ENCODE assay signal across 24 cellular contexts in the genomic region with DNA sequence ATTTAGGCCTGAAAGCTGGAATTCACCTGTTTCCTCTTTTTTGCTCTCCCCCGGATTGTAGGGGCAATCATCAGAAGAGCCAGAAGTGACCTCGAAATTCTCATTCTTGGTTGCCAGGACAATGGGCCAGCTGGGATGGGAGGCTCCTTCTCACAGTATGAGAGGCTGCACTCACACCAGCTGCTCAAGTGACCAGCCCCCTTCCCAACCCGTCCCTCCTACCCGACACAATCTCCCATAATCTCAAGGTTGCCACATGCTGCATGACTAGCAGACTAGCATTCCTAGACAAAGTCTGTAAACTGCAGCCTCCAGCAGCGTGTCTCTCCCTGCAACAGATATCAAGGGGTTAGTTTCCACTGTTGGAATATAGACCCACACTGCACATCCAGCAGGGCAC.
DNase-seq lines count a peak whose midpoint lies in the region; ATAC-seq, FAIRE-seq and TF ChIP-seq lines count a peak whose summit lies in the region.
"Had no signal": no experiment of that assay in that cellular context is flagged by ENCODE, and none has a peak within 500 bp of the region (broad histone marks: within the 10 kb centered on the region; RNA-seq: fewer than 3 reads in every experiment).

No MANE protein-coding gene starts in this region.

- H2AK5ac ChIP-seq in H1 (ENCODE audit: low read depth, low read length) (no peak overlapping the region), mesendoderm (ENCODE audit: low read length) (no peak overlapping the region)

- no peak for FAIRE-seq in H1 (lab: Jason Lieb, UNC)

- no peak for TF ChIP-seq RAD21 in H1 (IDR thresholded peaks at IDR 0.05 in 1 of 2, conservative IDR thresholded peaks at IDR 0.05 in 1 of 2; ENCODE audit: low read depth in 2 of 2, low read length in 2 of 2)

- POLR2A ChIA-PET in H1 (lab: Charles Lee; ENCODE audit: partially characterized antibody) = no interaction called here
- POLR2A ChIA-PET in naive thymus-derived CD4-positive, alpha-beta T cell (lab: Charles Lee) = no interaction called here

- H3K4ac ChIP-seq in H1 (replicated peaks; ENCODE audit: insufficient read length, low read depth, low read length) = no peak overlapping the region
- H3K4ac ChIP-seq in mesendoderm (ENCODE audit: low read depth, low read length) = no peak overlapping the region

- no peak for ATAC-seq in natural killer cell treated with Interleukin-12 subunit alpha and Interleukin-12 subunit beta and Interleukin-15 and Interleukin-18, amount 100 ng/mL, for 72 hours
- ATAC-seq in natural killer cell = no peak
- ATAC-seq in naive thymus-derived CD4-positive, alpha-beta T cell = no peak
- ATAC-seq: Right ventricle myocardium inferior had no signal

- no peaks in the 10 kb centered on the region for H4K20me1 ChIP-seq in H1 (replicated peaks in 1 of 2; ENCODE audit: control insufficient read depth in 1 of 2, insufficient read depth in 2 of 2, low read length in 2 of 2)

- TF ChIP-seq POLR2A in H1 (IDR thresholded peaks at IDR 0.05; ENCODE audit: control extremely low read depth in 1 of 2, low read depth in 2 of 2, low read length in 2 of 2) = no peak

- H3K4me1 ChIP-seq in H1 (replicated peaks in 1 of 4; ENCODE audit: control insufficient read depth in 3 of 4, insufficient read depth in 4 of 4, low read length in 3 of 4) (no peaks in the 10 kb centered on the region), mesendoderm (ENCODE audit: control insufficient read depth, low read depth, low read length) (no peaks in the 10 kb centered on the region)
- no peaks in the 10 kb centered on the region for H3K4me1 ChIP-seq in naive thymus-derived CD4-positive, alpha-beta T cell (ENCODE audit: control insufficient read depth in 2 of 2, insufficient read depth in 2 of 2, low read length in 2 of 2)
- H3K4me1 ChIP-seq: SJCRH30 had no signal

- intact Hi-C loops in natural killer cell (cut with micrococcal nuclease) = no loop called here
- intact Hi-C loops in naive thymus-derived CD4-positive, alpha-beta T cell (cut with micrococcal nuclease) = no loop called here

- H3K27ac ChIP-seq in H1 (ENCODE audit: low read depth, low read length) = no peak overlapping the region
- H3K27ac ChIP-seq in mesendoderm (ENCODE audit: low read depth, low read length) = no peak overlapping the region
- no peak overlapping the region for H3K27ac ChIP-seq in naive thymus-derived CD4-positive, alpha-beta T cell (ENCODE audit: low read depth, low read length)
- H3K27ac ChIP-seq: PC-9, SJCRH30 had no signal

- H4K8ac ChIP-seq in H1 (ENCODE audit: extremely low read depth, insufficient read depth, low read length) = no peak overlapping the region
- no peak overlapping the region for H4K8ac ChIP-seq in mesendoderm (ENCODE audit: low read depth, low read length)

- H2BK20ac ChIP-seq in H1 (ENCODE audit: low read length) = no peak overlapping the region

- H3K9me3 Mint-ChIP-seq in natural killer cell treated with Interleukin-12 subunit alpha and Interleukin-12 subunit beta and Interleukin-15 and Interleukin-18, amount 100 ng/mL, for 72 hours = no peaks in the 10 kb centered on the region
- H3K9me3 Mint-ChIP-seq in natural killer cell = no peaks in the 10 kb centered on the region
- peaks cover 0 to 3% (median 0%) of the 10 kb centered on the region in 11 donors for H3K9me3 Mint-ChIP-seq in naive thymus-derived CD4-positive, alpha-beta T cell

- TF ChIP-seq EP300 in H1 (IDR thresholded peaks at IDR 0.05; ENCODE audit: borderline replicate concordance in 1 of 2, low read depth in 2 of 2, low read length in 2 of 2) = no peak

- peak overlapping the region; percentile 35; the same call in 1 of the 2 replicates for H2AFZ ChIP-seq in H1 (ENCODE audit: low read length)
- H2AFZ ChIP-seq: PC-9 had no signal

- no peaks in the 10 kb centered on the region for H3K27me3 ChIP-seq in H1 (replicated peaks in 1 of 4; ENCODE audit: control insufficient read depth in 3 of 4, extremely low read depth in 1 of 4, insufficient read depth in 3 of 4, low read length in 3 of 4)
- no peaks in the 10 kb centered on the region for H3K27me3 ChIP-seq in mesendoderm (ENCODE audit: insufficient read depth, low read length, poor library complexity)
- H3K27me3 ChIP-seq in naive thymus-derived CD4-positive, alpha-beta T cell (ENCODE audit: control insufficient read depth in 2 of 2, insufficient read depth in 2 of 2, low read length in 2 of 2) = no peaks in the 10 kb centered on the region
- H3K27me3 ChIP-seq: SJCRH30 had no signal

- DNase-seq in natural killer cell treated with Interleukin-12 subunit alpha and Interleukin-12 subunit beta and Interleukin-15 and Interleukin-18, amount 100 ng/mL, for 72 hours (ENCODE audit: low spot score) = no peak
- DNase-seq in natural killer cell (no peak), H1 (ENCODE audit: low read depth in 1 of 2, low spot score in 2 of 2) (no peak), mesendoderm (peak; percentile 22), NAMALWA (ENCODE audit: low spot score) (no peak), iPS-NIHi11 (ENCODE audit: low spot score) (no peak), NCI-H526 treated with DMSO at 0.1 percent for 48 hours (lab: John Stamatoyannopoulos, UW) (no peak)
- DNase-seq in naive thymus-derived CD4-positive, alpha-beta T cell = no peak
- DNase-seq: 8988T, ACHN, DMS153, DND-41, H9, IMR-90, NCI-H1092 treated with DMSO at 0.1 percent for 48 hours, NCI-H1436, NCI-H187, NCI-H2171 treated with DMSO at 0.1 percent for 48 hours, NCI-H345, NCI-H510A treated with DMSO at 0.1 percent for 48 hours, NCI-H748 treated with DMSO at 0.1 percent for 48 hours, PC-9, SJCRH30 had no signal

- H3K56ac ChIP-seq in H1 (replicated peaks; ENCODE audit: insufficient read length, low read depth, low read length) (no peak overlapping the region), mesendoderm (ENCODE audit: low read length) (no peak overlapping the region)

- H3K9ac ChIP-seq in H1 (replicated peaks in 1 of 4; ENCODE audit: extremely low read depth in 1 of 4, low read depth in 3 of 4, low read length in 3 of 4) (no peak overlapping the region), mesendoderm (ENCODE audit: low read length) (no peak overlapping the region)

- no peaks in the 10 kb centered on the region for H3K9me3 ChIP-seq in H1 (ENCODE audit: insufficient read depth in 2 of 2, low read depth in 1 of 2, low read length in 1 of 2)
- H3K9me3 ChIP-seq in naive thymus-derived CD4-positive, alpha-beta T cell (ENCODE audit: control insufficient read depth in 2 of 3, low read length in 3 of 3) = no peaks in the 10 kb centered on the region
- H3K9me3 ChIP-seq: SJCRH30 had no signal

- H2BK5ac ChIP-seq in H1 (ENCODE audit: low read depth, low read length) (no peak overlapping the region), mesendoderm (ENCODE audit: low read length) (no peak overlapping the region)

- no peaks in the 10 kb centered on the region for H3K36me3 Mint-ChIP-seq in natural killer cell treated with Interleukin-12 subunit alpha and Interleukin-12 subunit beta and Interleukin-15 and Interleukin-18, amount 100 ng/mL, for 72 hours
- no peaks in the 10 kb centered on the region for H3K36me3 Mint-ChIP-seq in natural killer cell
- H3K36me3 Mint-ChIP-seq in naive thymus-derived CD4-positive, alpha-beta T cell = no peaks in the 10 kb centered on the region

- TF ChIP-seq CTCF in natural killer cell (IDR thresholded peaks at IDR 0.05) (no peak), H1 (IDR thresholded peaks at IDR 0.05; ENCODE audit: control extremely low read depth in 1 of 3, insufficient read depth in 1 of 3, low read depth in 1 of 3, low read length in 3 of 3) (no peak)

- H3K14ac ChIP-seq in H1 (ENCODE audit: insufficient read length) = no peak overlapping the region

- H3K27me3 Mint-ChIP-seq in natural killer cell treated with Interleukin-12 subunit alpha and Interleukin-12 subunit beta and Interleukin-15 and Interleukin-18, amount 100 ng/mL, for 72 hours = peaks cover 0 to 3% of the 10 kb centered on the region in 2 donors
- peaks cover 0 to 3% of the 10 kb centered on the region in 2 donors for H3K27me3 Mint-ChIP-seq in natural killer cell (ENCODE audit: low read depth in 2 of 2)
- no peaks in the 10 kb centered on the region for H3K27me3 Mint-ChIP-seq in naive thymus-derived CD4-positive, alpha-beta T cell

- H3K79me1 ChIP-seq in H1 (ENCODE audit: low read depth, low read length) (no peaks in the 10 kb centered on the region), mesendoderm (ENCODE audit: low read length) (no peaks in the 10 kb centered on the region)

- peak overlapping the region; percentile 41 for H3K4me3 Mint-ChIP-seq in natural killer cell treated with Interleukin-12 subunit alpha and Interleukin-12 subunit beta and Interleukin-15 and Interleukin-18, amount 100 ng/mL, for 72 hours
- no peak overlapping the region for H3K4me3 Mint-ChIP-seq in natural killer cell
- H3K4me3 Mint-ChIP-seq in naive thymus-derived CD4-positive, alpha-beta T cell = no peak overlapping the region
- H3K4me3 Mint-ChIP-seq: H9 had no signal

- 86% methylated on average over 5 of the region's 5 CpGs; no CpG with 5 or more reads in 1 of the 2 experiments for WGBS in H1 (ENCODE audit: extremely low coverage in 1 of 2, insufficient coverage in 1 of 2, insufficient read length in 1 of 2, insufficient replicate concordance in 2 of 2, low coverage in 1 of 2, low lambda C conversion rate in 2 of 2, missing lambda C conversion rate in 1 of 2), 2 experiments
- no CpG with 5 or more reads among the region's 5 CpGs for WGBS in mesendoderm (ENCODE audit: extremely low coverage, insufficient coverage, low lambda C conversion rate)

- H3K79me2 ChIP-seq in H1 (ENCODE audit: control insufficient read depth in 1 of 2, insufficient read depth in 2 of 2, low read length in 2 of 2) (no peaks in the 10 kb centered on the region), mesendoderm (ENCODE audit: control insufficient read depth, insufficient read depth, low read length) (no peaks in the 10 kb centered on the region)

- no peak overlapping the region for H3K27ac Mint-ChIP-seq in natural killer cell treated with Interleukin-12 subunit alpha and Interleukin-12 subunit beta and Interleukin-15 and Interleukin-18, amount 100 ng/mL, for 72 hours
- no peak overlapping the region for H3K27ac Mint-ChIP-seq in natural killer cell
- no peak overlapping the region for H3K27ac Mint-ChIP-seq in naive thymus-derived CD4-positive, alpha-beta T cell
- H3K27ac Mint-ChIP-seq: H9 had no signal

- H4K5ac ChIP-seq in H1 (ENCODE audit: insufficient read length, low read depth, low read length) = no peak overlapping the region
- no peak overlapping the region for H4K5ac ChIP-seq in mesendoderm (ENCODE audit: low read length)

- H3K4me2 ChIP-seq in H1 (ENCODE audit: insufficient read depth in 1 of 2, low read depth in 2 of 2, low read length in 2 of 2) (no peak overlapping the region), mesendoderm (ENCODE audit: low read length) (no peak overlapping the region)
- H3K4me2 ChIP-seq: PC-9 had no signal

- no peak overlapping the region for H2BK15ac ChIP-seq in H1 (ENCODE audit: low read length)
- no peak overlapping the region for H2BK15ac ChIP-seq in mesendoderm (replicated peaks; ENCODE audit: low read depth)

- H3K4me1 Mint-ChIP-seq in natural killer cell treated with Interleukin-12 subunit alpha and Interleukin-12 subunit beta and Interleukin-15 and Interleukin-18, amount 100 ng/mL, for 72 hours (ENCODE audit: low read depth in 2 of 2) = no peaks in the 10 kb centered on the region
- H3K4me1 Mint-ChIP-seq in natural killer cell = no peaks in the 10 kb centered on the region
- no peaks in the 10 kb centered on the region for H3K4me1 Mint-ChIP-seq in naive thymus-derived CD4-positive, alpha-beta T cell

- H3K23ac ChIP-seq in H1 (ENCODE audit: insufficient read length) = no peak overlapping the region
- no peak overlapping the region for H3K23ac ChIP-seq in mesendoderm (ENCODE audit: low read length)

- no peaks in the 10 kb centered on the region for H3K23me2 ChIP-seq in H1 (ENCODE audit: low read depth, low read length)

- CTCF ChIA-PET in H1 (lab: Charles Lee; ENCODE audit: partially characterized antibody) = no interaction called here
- CTCF ChIA-PET in naive thymus-derived CD4-positive, alpha-beta T cell (lab: Charles Lee) = no interaction called here

- H3K4me3 ChIP-seq in H1 (ENCODE audit: extremely low read depth in 1 of 4, insufficient read depth in 2 of 4, low read depth in 3 of 4, low read length in 4 of 4) (no peak overlapping the region), mesendoderm (ENCODE audit: low read length) (no peak overlapping the region)
- H3K4me3 ChIP-seq in naive thymus-derived CD4-positive, alpha-beta T cell (ENCODE audit: low read length) = no peak overlapping the region
- H3K4me3 ChIP-seq: PC-9, SJCRH30 had no signal

- H3K36me3 ChIP-seq in H1 (ENCODE audit: control insufficient read depth in 2 of 4, insufficient read depth in 4 of 4, low read length in 3 of 4) = no peaks in the 10 kb centered on the region
- no peaks in the 10 kb centered on the region for H3K36me3 ChIP-seq in mesendoderm (ENCODE audit: control insufficient read depth, insufficient read depth, low read length)
- no peaks in the 10 kb centered on the region for H3K36me3 ChIP-seq in naive thymus-derived CD4-positive, alpha-beta T cell (ENCODE audit: control insufficient read depth in 2 of 3, insufficient read depth in 3 of 3, low read length in 3 of 3)
- H3K36me3 ChIP-seq: SJCRH30 had no signal

- H2BK12ac ChIP-seq in H1 (ENCODE audit: low read depth, low read length) = no peak overlapping the region

- H4K91ac ChIP-seq in H1 (replicated peaks; ENCODE audit: insufficient read length, low read length) = no peak overlapping the region

- H2BK120ac ChIP-seq in H1 (replicated peaks; ENCODE audit: low read depth, low read length) (peak overlapping the region; percentile 39), mesendoderm (ENCODE audit: low read depth, low read length) (no peak overlapping the region)

- no peak overlapping the region for H3K18ac ChIP-seq in H1 (ENCODE audit: extremely low read depth, low read length)
- no peak overlapping the region for H3K18ac ChIP-seq in mesendoderm (ENCODE audit: low read length)
